ENCODE assay signal across 12 cellular contexts in genomic region chr9:133237271-133237731, GRCh38. TPM values are rescaled to one million over a fixed set of nuclear protein-coding genes. Genes with fewer than 3 reads are reported as not detected.
DNase-seq lines count a peak whose midpoint lies in the region; ATAC-seq and TF ChIP-seq lines count a peak whose summit lies in the region.
"Had no signal": no experiment of that assay in that cellular context is flagged by ENCODE, and none has a peak within 500 bp of the region (broad histone marks: within the 10 kb centered on the region; RNA-seq: fewer than 3 reads in every experiment).

No MANE protein-coding gene starts in this region.

- H3K27ac ChIP-seq in mammary epithelial cell (ENCODE audit: insufficient read depth, low read depth, low read length) (no peak overlapping the region), aorta (ENCODE audit: low read depth in 1 of 2, low read length in 2 of 2) (no peak overlapping the region)
- no peak overlapping the region for H3K27ac ChIP-seq in effector memory CD4-positive, alpha-beta T cell (ENCODE audit: insufficient read depth, low read length, poor library complexity, severe bottlenecking)

- no peaks in the 10 kb centered on the region for H3K79me2 ChIP-seq in mammary epithelial cell (ENCODE audit: insufficient read depth, low read length)

- H3K4me3 Mint-ChIP-seq in MCF 10A (ENCODE audit: unreplicated experiment) (no peak overlapping the region), nephron progenitor cell (peak overlapping the region; percentile 68)
- H3K4me3 Mint-ChIP-seq: IgD-negative memory B cell had no signal

- CTCF ChIA-PET in MCF 10A (lab: Yijun Ruan, JAX) (no interaction called here), mammary epithelial cell (lab: Charles Lee; ENCODE audit: low non-redundant PET) (no interaction called here)

- no peak overlapping the region for H3K9ac ChIP-seq in mammary epithelial cell (ENCODE audit: insufficient read depth, low read length)

- no peaks in the 10 kb centered on the region for H4K20me1 ChIP-seq in mammary epithelial cell (ENCODE audit: insufficient read depth, low read length)

- 63% methylated on average over 10 of the region's 10 CpGs for WGBS in mammary epithelial cell (ENCODE audit: low coverage, missing lambda C conversion rate)
- 59 to 65% methylated on average over 10 of the region's 10 CpGs for WGBS in aorta, 2 donors

- DNase-seq in MCF 10A (ENCODE audit: unreplicated experiment), result peak; percentile 16
- DNase-seq in mammary epithelial cell, result no peak
- DNase-seq in fibroblast of the aortic adventitia (ENCODE audit: low read depth), result peak; percentile 14
- DNase-seq in nephron progenitor cell, result no peak
- DNase-seq in aorta, result no peak
- DNase-seq in central memory CD4-positive, alpha-beta T cell, result no peak
- no peak for DNase-seq in effector memory CD4-positive, alpha-beta T cell
- DNase-seq: stimulated activated CD4-positive, alpha-beta T cell treated with anti-CD3 and anti-CD28 coated beads, Interleukin-2, amount 100 ng/mL, for 48 hours had no signal

- dilution Hi-C loops in mammary epithelial cell (cut with HindIII; ENCODE audit: low sequenced_read_pairs), result no loop called here

- no peaks in the 10 kb centered on the region for H3K36me3 Mint-ChIP-seq in MCF 10A (ENCODE audit: insufficient read depth, unreplicated experiment)
- H3K36me3 Mint-ChIP-seq in nephron progenitor cell (ENCODE audit: low read depth), result no peaks in the 10 kb centered on the region

- no peaks in the 10 kb centered on the region for H3K9me3 ChIP-seq in mammary epithelial cell (replicated peaks; ENCODE audit: insufficient read depth, low read length)
- H3K9me3 ChIP-seq in aorta (ENCODE audit: control insufficient read depth, low read length), result no peaks in the 10 kb centered on the region
- no peaks in the 10 kb centered on the region for H3K9me3 ChIP-seq in effector memory CD4-positive, alpha-beta T cell (ENCODE audit: control insufficient read depth, low read length)
- H3K9me3 ChIP-seq: mucosa of descending colon had no signal

- H3K4me3 ChIP-seq in mammary epithelial cell (replicated peaks in 1 of 3; ENCODE audit: insufficient read depth in 1 of 3, low read depth in 2 of 3, low read length in 3 of 3) (no peak overlapping the region), fibroblast of the aortic adventitia (ENCODE audit: low read depth, low read length) (no peak overlapping the region), aorta (ENCODE audit: low read length in 2 of 2) (no peak overlapping the region)
- H3K4me3 ChIP-seq in effector memory CD4-positive, alpha-beta T cell (ENCODE audit: insufficient read depth, low read depth, low read length, poor library complexity, severe bottlenecking), result no peak overlapping the region
- H3K4me3 ChIP-seq: mucosa of descending colon had no signal

- H3K4me2 ChIP-seq in mammary epithelial cell (ENCODE audit: insufficient read depth, low read depth, low read length), result no peak overlapping the region

- POLR2A ChIA-PET in MCF 10A (lab: Yijun Ruan, JAX), result no interaction called here

- H3K4me1 ChIP-seq in mammary epithelial cell (ENCODE audit: insufficient read depth, low read length) (no peaks in the 10 kb centered on the region), aorta (ENCODE audit: control insufficient read depth in 1 of 2, insufficient read depth in 2 of 2, low read length in 2 of 2) (no peaks in the 10 kb centered on the region)
- H3K4me1 ChIP-seq in effector memory CD4-positive, alpha-beta T cell (ENCODE audit: control insufficient read depth, insufficient read depth, low read length, poor library complexity, severe bottlenecking), result peaks cover 11% of the 10 kb centered on the region

- in situ Hi-C loops in mammary epithelial cell (cut with MboI; ENCODE audit: low sequenced_read_pairs in 2 of 2), result no loop called here

- H3K9me3 Mint-ChIP-seq in MCF 10A (ENCODE audit: unreplicated experiment) (no peaks in the 10 kb centered on the region), nephron progenitor cell (no peaks in the 10 kb centered on the region)
- H3K9me3 Mint-ChIP-seq: IgD-negative memory B cell had no signal

- no peak overlapping the region for H2AFZ ChIP-seq in mammary epithelial cell (ENCODE audit: low read depth, low read length)

- intact Hi-C loops in MCF 10A (cut with micrococcal nuclease), result no loop called here
- intact Hi-C loops in mammary epithelial cell (cut with micrococcal nuclease), result no loop called here
- intact Hi-C loops in aorta (cut with DNase I), result no loop called here

- no peaks in the 10 kb centered on the region for H3K4me1 Mint-ChIP-seq in MCF 10A (ENCODE audit: insufficient read depth, unreplicated experiment)
- peaks cover 33% of the 10 kb centered on the region for H3K4me1 Mint-ChIP-seq in nephron progenitor cell

- BruUV-seq in MCF 10A (replicated peaks; lab: Mats Ljungman, UMichigan), result no TSS peak
- BruUV-seq in mammary epithelial cell (replicated peaks; lab: Mats Ljungman, UMichigan), result no TSS peak

- H3K27ac Mint-ChIP-seq in MCF 10A (ENCODE audit: low read depth, unreplicated experiment) (no peak overlapping the region), nephron progenitor cell (peak overlapping the region; percentile 5)

- H3K27me3 Mint-ChIP-seq in MCF 10A (ENCODE audit: insufficient read depth, unreplicated experiment) (peaks cover 15% of the 10 kb centered on the region), nephron progenitor cell (ENCODE audit: low read depth, poor library complexity) (peaks cover 10% of the 10 kb centered on the region)

- no peaks in the 10 kb centered on the region for H3K27me3 ChIP-seq in mammary epithelial cell (ENCODE audit: insufficient read depth, low read length)
- H3K27me3 ChIP-seq in aorta (ENCODE audit: control insufficient read depth in 1 of 2, insufficient read depth in 2 of 2, low read length in 1 of 2), result no peaks in the 10 kb centered on the region
- no peaks in the 10 kb centered on the region for H3K27me3 ChIP-seq in effector memory CD4-positive, alpha-beta T cell (replicated peaks; ENCODE audit: control insufficient read depth, insufficient read depth, low read length, poor library complexity, severe bottlenecking)

- ATAC-seq in aorta (ENCODE audit: low FRiP score), result peak; percentile 5
- ATAC-seq in SK-N-SH treated with all-trans-retinoic acid at 6 μM for 48 hours, result no peak
- ATAC-seq: mucosa of descending colon had no signal

- no peaks in the 10 kb centered on the region for H3K36me3 ChIP-seq in mammary epithelial cell (ENCODE audit: insufficient read depth, low read length)
- H3K36me3 ChIP-seq in aorta (ENCODE audit: control insufficient read depth in 1 of 2, insufficient read depth in 2 of 2, low read length in 1 of 2), result no peaks in the 10 kb centered on the region
- no peaks in the 10 kb centered on the region for H3K36me3 ChIP-seq in effector memory CD4-positive, alpha-beta T cell (ENCODE audit: control insufficient read depth, insufficient read depth, low read length)

- TF ChIP-seq CTCF in MCF 10A (IDR thresholded peaks at IDR 0.05; ENCODE audit: unreplicated experiment) (no peak), mammary epithelial cell (conservative IDR thresholded peaks at IDR 0.05 in 1 of 2, IDR thresholded peaks at IDR 0.05 in 1 of 2; ENCODE audit: extremely low read depth in 1 of 2, insufficient read depth in 1 of 2, low read depth in 1 of 2, low read length in 2 of 2) (no peak), fibroblast of the aortic adventitia (IDR thresholded peaks at IDR 0.05; ENCODE audit: insufficient read depth, low read length) (no peak), nephron progenitor cell (IDR thresholded peaks at IDR 0.05) (no peak)

TF ChIP-seq in SK-N-SH treated with all-trans-retinoic acid at 6 μM for 48 hours, 23 proteins besides CTCF, POLR2A, EP300 and RAD21:
- TF ChIP-seq ISL1 (CRISPR knock-in tag; IDR thresholded peaks at IDR 0.05), result no peak
- no peak for TF ChIP-seq CSRNP3 (CRISPR knock-in tag; IDR thresholded peaks at IDR 0.05)
- TF ChIP-seq ZNF70 (CRISPR knock-in tag; IDR thresholded peaks at IDR 0.05), result no peak
- no peak for TF ChIP-seq TOX (CRISPR knock-in tag; IDR thresholded peaks at IDR 0.05; ENCODE audit: borderline replicate concordance)
- no peak for TF ChIP-seq ARNTL (CRISPR knock-in tag; IDR thresholded peaks at IDR 0.05; ENCODE audit: borderline replicate concordance, low read depth)
- no peak for TF ChIP-seq PPARA (CRISPR knock-in tag; IDR thresholded peaks at IDR 0.05; ENCODE audit: borderline replicate concordance)
TF ChIP-seq in SK-N-SH treated with all-trans-retinoic acid at 6 μM for 48 hours: peak in this region for 0.

RNA-seq across cellular contexts. Expression of gene OBP2B, which starts 28.3 kb away (rescaled TPM):
- total RNA-seq in MCF 10A (2022) (not detected in 2 replicates), mammary epithelial cell (under 1 TPM in 1 of 2 donors, not detected in 1; 0.50 TPM), fibroblast of the aortic adventitia (ENCODE audit: low replicate concordance) (not detected in 2 replicates), aorta (not detected)
- polyA plus RNA-seq in mammary epithelial cell (0.12 TPM), aorta (not detected)
- polyA minus RNA-seq in mammary epithelial cell, result not detected
- total RNA-seq: mucosa of descending colon; T-helper 2 cell treated with Interferon-gamma antibody and Interleukin-4, amounts not matched to agents 100 ng/mL and 5 ng/mL, for 36 hours had no signal
- polyA plus RNA-seq: IgD-negative memory B cell had no signal

RNA-seq across cellular contexts. Expression of gene ABO, which starts 37.7 kb away (rescaled TPM):
- total RNA-seq in MCF 10A (2022) (not detected in 2 replicates), mammary epithelial cell (not detected), fibroblast of the aortic adventitia (ENCODE audit: low replicate concordance) (not detected in 2 replicates), aorta (1 to 10 TPM; 1.4 to 3.3 TPM)
- polyA plus RNA-seq in mammary epithelial cell (0.01 TPM), aorta (1 to 10 TPM in 1 of 2 donors, under 1 TPM in 1; 0.43 to 1.8 TPM)
- polyA minus RNA-seq in mammary epithelial cell, result not detected
- polyA plus RNA-seq: IgD-negative memory B cell had no signal

Comparison
In these comparisons a context has a peak if more than half of its experiments do, and no peak if none do; other contexts are left out.
1. DNase-seq: peak in MCF 10A (single experiment) and fibroblast of the aortic adventitia (single experiment); none in mammary epithelial cell (single experiment), nephron progenitor cell (single experiment), aorta (0 of 2), central memory CD4-positive, alpha-beta T cell (single experiment) and effector memory CD4-positive, alpha-beta T cell (0 of 3).